ENCODE assay signal across 1 cellular context in the genomic region with DNA sequence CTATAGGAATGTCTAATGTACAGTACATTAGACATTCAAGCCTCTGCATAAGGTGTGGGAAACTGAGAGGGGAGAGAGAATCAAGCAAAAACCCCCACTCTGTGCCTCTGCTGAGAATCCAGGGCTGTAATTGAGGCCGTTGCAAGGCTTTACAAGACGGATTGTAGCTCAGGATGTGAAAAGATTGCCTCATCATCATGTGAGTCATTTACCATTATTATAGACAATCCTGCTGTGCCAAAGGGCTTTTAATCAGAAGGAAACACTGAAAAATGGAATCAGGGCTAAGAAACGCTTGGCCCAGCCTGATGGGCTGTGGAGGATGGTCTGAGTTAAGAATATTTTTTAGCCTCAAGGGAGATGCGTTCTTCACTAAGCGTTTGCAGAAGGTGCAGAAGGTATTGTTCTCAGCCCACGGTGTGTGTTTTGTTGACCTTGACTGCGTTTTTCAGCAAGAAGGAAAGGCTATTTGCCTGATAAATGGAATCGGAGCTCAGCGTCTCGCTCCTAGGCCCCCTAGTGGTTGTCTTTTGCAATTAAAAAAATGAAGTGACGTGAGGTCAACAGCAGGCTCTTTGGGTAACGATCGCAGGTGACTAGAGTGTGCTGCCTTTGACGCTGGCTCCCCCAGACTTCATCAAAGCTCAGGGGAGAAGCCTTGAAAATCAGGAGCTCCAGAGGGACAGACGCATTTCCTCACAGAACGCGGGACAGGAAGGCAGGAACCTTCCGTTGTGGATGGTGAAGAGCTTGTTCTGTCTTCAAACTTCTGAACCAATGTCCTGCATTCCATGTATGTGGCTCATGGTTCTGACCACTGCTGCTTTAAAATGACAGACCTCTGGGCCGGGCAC.
A peak's percentile ranks its signal among the peaks of the same experiment; 100 is the strongest.
TF ChIP-seq lines count a peak whose summit lies in the region.

No MANE protein-coding gene starts in this region.

TF ChIP-seq in HepG2, 621 proteins besides CTCF, POLR2A, EP300 and RAD21 (continued from another document and continues in another):
- TF ChIP-seq ZNF639 (CRISPR knock-in tag; conservative IDR thresholded peaks at IDR 0.05) (no peak), ZFX (CRISPR knock-in tag; IDR thresholded peaks at IDR 0.05; ENCODE audit: low read depth) (no peak), AHDC1 (CRISPR knock-in tag; IDR thresholded peaks at IDR 0.05; ENCODE audit: borderline replicate concordance) (no peak), ZNF276 (CRISPR knock-in tag; IDR thresholded peaks at IDR 0.05; ENCODE audit: low read depth) (no peak), ARID2 (CRISPR knock-in tag; IDR thresholded peaks at IDR 0.05; ENCODE audit: borderline replicate concordance) (no peak), DDIT3 (CRISPR knock-in tag; IDR thresholded peaks at IDR 0.05) (no peak), ZNF674 (CRISPR knock-in tag; IDR thresholded peaks at IDR 0.05; ENCODE audit: low read depth) (no peak), ZNF780A (CRISPR knock-in tag; IDR thresholded peaks at IDR 0.05) (no peak), ZNF367 (CRISPR knock-in tag; IDR thresholded peaks at IDR 0.05; ENCODE audit: borderline replicate concordance) (no peak), SNAPC5 (CRISPR knock-in tag; IDR thresholded peaks at IDR 0.05; ENCODE audit: borderline replicate concordance) (no peak), ZNF350 (CRISPR knock-in tag; IDR thresholded peaks at IDR 0.05; ENCODE audit: borderline replicate concordance, low read depth) (peak; percentile 21; the same call in 1 of the 2 replicates), NFIC (IDR thresholded peaks at IDR 0.05; ENCODE audit: low read length) (no peak), POLR2AphosphoS2 (IDR thresholded peaks at IDR 0.05; ENCODE audit: low read depth, low read length) (no peak), PRDM15 (CRISPR knock-in tag; IDR thresholded peaks at IDR 0.05) (no peak), TMF1 (CRISPR knock-in tag; IDR thresholded peaks at IDR 0.05; ENCODE audit: low read depth) (no peak), SALL1 (CRISPR knock-in tag; IDR thresholded peaks at IDR 0.05) (peak; percentile 51), MAX (IDR thresholded peaks at IDR 0.05) (no peak), TOPORS (CRISPR knock-in tag; IDR thresholded peaks at IDR 0.05) (no peak), ZNF713 (CRISPR knock-in tag; IDR thresholded peaks at IDR 0.05) (no peak), ZNF547 (CRISPR knock-in tag; IDR thresholded peaks at IDR 0.05) (no peak), HNRNPUL1 (IDR thresholded peaks at IDR 0.05; ENCODE audit: low read depth, low read length) (no peak), TP53 (CRISPR knock-in tag; conservative IDR thresholded peaks at IDR 0.05) (no peak), EHMT2 (IDR thresholded peaks at IDR 0.05; ENCODE audit: borderline replicate concordance, low read depth, low read length) (no peak), TEAD3 (CRISPR knock-in tag; optimal IDR thresholded peaks at IDR 0.05; ENCODE audit: borderline replicate concordance) (peak; percentile 18), ATF7-NPFF (CRISPR knock-in tag; IDR thresholded peaks at IDR 0.05; ENCODE audit: low read depth) (no peak), ZNF431 (CRISPR knock-in tag; IDR thresholded peaks at IDR 0.05; ENCODE audit: borderline replicate concordance, low read depth) (no peak)
- TF ChIP-seq, protein P1, sequence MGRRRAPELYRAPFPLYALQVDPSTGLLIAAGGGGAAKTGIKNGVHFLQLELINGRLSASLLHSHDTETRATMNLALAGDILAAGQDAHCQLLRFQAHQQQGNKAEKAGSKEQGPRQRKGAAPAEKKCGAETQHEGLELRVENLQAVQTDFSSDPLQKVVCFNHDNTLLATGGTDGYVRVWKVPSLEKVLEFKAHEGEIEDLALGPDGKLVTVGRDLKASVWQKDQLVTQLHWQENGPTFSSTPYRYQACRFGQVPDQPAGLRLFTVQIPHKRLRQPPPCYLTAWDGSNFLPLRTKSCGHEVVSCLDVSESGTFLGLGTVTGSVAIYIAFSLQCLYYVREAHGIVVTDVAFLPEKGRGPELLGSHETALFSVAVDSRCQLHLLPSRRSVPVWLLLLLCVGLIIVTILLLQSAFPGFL (CRISPR knock-in tag; IDR thresholded peaks at IDR 0.05): no peak
- TF ChIP-seq, protein P2, sequence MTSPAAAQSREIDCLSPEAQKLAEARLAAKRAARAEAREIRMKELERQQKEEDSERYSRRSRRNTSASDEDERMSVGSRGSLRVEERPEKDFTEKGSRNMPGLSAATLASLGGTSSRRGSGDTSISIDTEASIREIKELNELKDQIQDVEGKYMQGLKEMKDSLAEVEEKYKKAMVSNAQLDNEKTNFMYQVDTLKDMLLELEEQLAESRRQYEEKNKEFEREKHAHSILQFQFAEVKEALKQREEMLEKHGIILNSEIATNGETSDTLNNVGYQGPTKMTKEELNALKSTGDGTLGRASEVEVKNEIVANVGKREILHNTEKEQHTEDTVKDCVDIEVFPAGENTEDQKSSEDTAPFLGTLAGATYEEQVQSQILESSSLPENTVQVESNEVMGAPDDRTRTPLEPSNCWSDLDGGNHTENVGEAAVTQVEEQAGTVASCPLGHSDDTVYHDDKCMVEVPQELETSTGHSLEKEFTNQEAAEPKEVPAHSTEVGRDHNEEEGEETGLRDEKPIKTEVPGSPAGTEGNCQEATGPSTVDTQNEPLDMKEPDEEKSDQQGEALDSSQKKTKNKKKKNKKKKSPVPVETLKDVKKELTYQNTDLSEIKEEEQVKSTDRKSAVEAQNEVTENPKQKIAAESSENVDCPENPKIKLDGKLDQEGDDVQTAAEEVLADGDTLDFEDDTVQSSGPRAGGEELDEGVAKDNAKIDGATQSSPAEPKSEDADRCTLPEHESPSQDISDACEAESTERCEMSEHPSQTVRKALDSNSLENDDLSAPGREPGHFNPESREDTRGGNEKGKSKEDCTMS (CRISPR knock-in tag; conservative IDR thresholded peaks at IDR 0.05): no peak
- TF ChIP-seq, protein P3, sequence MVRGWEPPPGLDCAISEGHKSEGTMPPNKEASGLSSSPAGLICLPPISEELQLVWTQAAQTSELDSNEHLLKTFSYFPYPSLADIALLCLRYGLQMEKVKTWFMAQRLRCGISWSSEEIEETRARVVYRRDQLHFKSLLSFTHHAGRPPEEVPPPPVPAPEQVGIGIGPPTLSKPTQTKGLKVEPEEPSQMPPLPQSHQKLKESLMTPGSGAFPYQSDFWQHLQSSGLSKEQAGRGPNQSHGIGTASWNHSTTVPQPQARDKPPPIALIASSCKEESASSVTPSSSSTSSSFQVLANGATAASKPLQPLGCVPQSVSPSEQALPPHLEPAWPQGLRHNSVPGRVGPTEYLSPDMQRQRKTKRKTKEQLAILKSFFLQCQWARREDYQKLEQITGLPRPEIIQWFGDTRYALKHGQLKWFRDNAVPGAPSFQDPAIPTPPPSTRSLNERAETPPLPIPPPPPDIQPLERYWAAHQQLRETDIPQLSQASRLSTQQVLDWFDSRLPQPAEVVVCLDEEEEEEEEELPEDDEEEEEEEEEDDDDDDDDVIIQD (CRISPR knock-in tag; IDR thresholded peaks at IDR 0.05; ENCODE audit: low read depth): no peak
- TF ChIP-seq, protein P4, sequence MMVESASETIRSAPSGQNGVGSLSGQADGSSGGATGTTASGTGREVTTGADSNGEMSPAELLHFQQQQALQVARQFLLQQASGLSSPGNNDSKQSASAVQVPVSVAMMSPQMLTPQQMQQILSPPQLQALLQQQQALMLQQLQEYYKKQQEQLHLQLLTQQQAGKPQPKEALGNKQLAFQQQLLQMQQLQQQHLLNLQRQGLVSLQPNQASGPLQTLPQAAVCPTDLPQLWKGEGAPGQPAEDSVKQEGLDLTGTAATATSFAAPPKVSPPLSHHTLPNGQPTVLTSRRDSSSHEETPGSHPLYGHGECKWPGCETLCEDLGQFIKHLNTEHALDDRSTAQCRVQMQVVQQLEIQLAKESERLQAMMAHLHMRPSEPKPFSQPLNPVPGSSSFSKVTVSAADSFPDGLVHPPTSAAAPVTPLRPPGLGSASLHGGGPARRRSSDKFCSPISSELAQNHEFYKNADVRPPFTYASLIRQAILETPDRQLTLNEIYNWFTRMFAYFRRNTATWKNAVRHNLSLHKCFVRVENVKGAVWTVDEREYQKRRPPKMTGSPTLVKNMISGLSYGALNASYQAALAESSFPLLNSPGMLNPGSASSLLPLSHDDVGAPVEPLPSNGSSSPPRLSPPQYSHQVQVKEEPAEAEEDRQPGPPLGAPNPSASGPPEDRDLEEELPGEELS (CRISPR knock-in tag; IDR thresholded peaks at IDR 0.05): no peak
